Comparison of ENCODE assay signal across 8 cellular contexts in genomic region chr5:956941-957729, GRCh38. TPM values are rescaled to one million over a fixed set of nuclear protein-coding genes. Genes with fewer than 3 reads are reported as not detected.
DNase-seq lines count a peak whose midpoint lies in the region; ATAC-seq, FAIRE-seq and TF ChIP-seq lines count a peak whose summit lies in the region.

No MANE protein-coding gene starts in this region.

- H3K27me3 ChIP-seq in GM06990 (replicated peaks; ENCODE audit: control insufficient read depth, insufficient read depth, low read length) (no peaks in the 10 kb centered on the region; the same call in 1 of the 2 replicates), adrenal gland (no peaks in the 10 kb centered on the region)

- FAIRE-seq in kidney (lab: Jason Lieb, UNC) = no peak

- no peak overlapping the region for H3K4me3 ChIP-seq in GM06990 (replicated peaks; ENCODE audit: low read depth, low read length)
- H3K4me3 ChIP-seq in adrenal gland = no peak overlapping the region
- no peak overlapping the region for H3K4me3 ChIP-seq in kidney (ENCODE audit: low read length in 2 of 2)

- DNase-seq in GM06990 (ENCODE audit: extremely low read depth, insufficient read length) (peak; percentile 37), LHCN-M2 (ENCODE audit: low read depth) (peak; percentile 95), adrenal gland (peak in 2 of 7 donors; percentile 14 to 59), kidney (peak; percentile 74), middle frontal gyrus (ENCODE audit: extremely low spot score, low spot score) (no peak), NCI-H2171 treated with DMSO at 0.1 percent for 48 hours (lab: John Stamatoyannopoulos, UW) (no peak)
- DNase-seq in stimulated activated effector memory CD8-positive, alpha-beta T cell treated with anti-CD3 and anti-CD28 coated beads, Interleukin-12 subunit alpha, Interleukin-12 subunit beta, amount 100 ng/mL, for 72 hours (ENCODE audit: low spot score in 2 of 2) = peak; percentile 28 to 66

- TF ChIP-seq CTCF in GM06990 (IDR thresholded peaks at IDR 0.05; ENCODE audit: insufficient read depth, low read length, poor library complexity, severe bottlenecking) = peak; percentile 46
- TF ChIP-seq CTCF in adrenal gland (IDR thresholded peaks at IDR 0.05) = peak in 1 of 6 experiments; percentile 5
- TF ChIP-seq CTCF in kidney (IDR thresholded peaks at IDR 0.05; ENCODE audit: borderline replicate concordance, extremely low read depth, insufficient read depth) = no peak

- H3K36me3 Mint-ChIP-seq in stimulated activated effector memory CD8-positive, alpha-beta T cell treated with anti-CD3 and anti-CD28 coated beads, Interleukin-12 subunit alpha, Interleukin-12 subunit beta, amount 100 ng/mL, for 72 hours = no peaks in the 10 kb centered on the region

- H3K4me1 ChIP-seq in adrenal gland (replicated peaks in 1 of 2) = no peaks in the 10 kb centered on the region
- peaks cover 7 to 18% of the 10 kb centered on the region in 2 donors for H3K4me1 ChIP-seq in kidney (ENCODE audit: control insufficient read depth in 1 of 2, insufficient read depth in 1 of 2, low read depth in 1 of 2, low read length in 2 of 2)

- H3K4me1 Mint-ChIP-seq in stimulated activated effector memory CD8-positive, alpha-beta T cell treated with anti-CD3 and anti-CD28 coated beads, Interleukin-12 subunit alpha, Interleukin-12 subunit beta, amount 100 ng/mL, for 72 hours = peaks cover 36% of the 10 kb centered on the region

- peak overlapping the region in 4 of 5 donors; percentile 27 to 84 (median 44) for H3K27ac ChIP-seq in adrenal gland
- no peak overlapping the region for H3K27ac ChIP-seq in kidney (ENCODE audit: low read depth in 2 of 2, low read length in 2 of 2)

- ATAC-seq in GM21619 (IDR thresholded peaks at IDR 0.05; ENCODE audit: unreplicated experiment) = peak; percentile 76
- peak; percentile 87 for ATAC-seq in stimulated activated effector memory CD8-positive, alpha-beta T cell treated with anti-CD3 and anti-CD28 coated beads, Interleukin-12 subunit alpha, Interleukin-12 subunit beta, amount 100 ng/mL, for 72 hours

- H3K4me3 Mint-ChIP-seq in stimulated activated effector memory CD8-positive, alpha-beta T cell treated with anti-CD3 and anti-CD28 coated beads, Interleukin-12 subunit alpha, Interleukin-12 subunit beta, amount 100 ng/mL, for 72 hours = peak overlapping the region; percentile 36

- TF ChIP-seq POLR2A in adrenal gland (IDR thresholded peaks at IDR 0.05) = no peak

- peak overlapping the region; percentile 40 for H3K27ac Mint-ChIP-seq in stimulated activated effector memory CD8-positive, alpha-beta T cell treated with anti-CD3 and anti-CD28 coated beads, Interleukin-12 subunit alpha, Interleukin-12 subunit beta, amount 100 ng/mL, for 72 hours

- H3K36me3 ChIP-seq in GM06990 (ENCODE audit: control insufficient read depth, insufficient read depth, low read length) (no peaks in the 10 kb centered on the region), adrenal gland (replicated peaks in 1 of 2) (no peaks in the 10 kb centered on the region), kidney (ENCODE audit: control insufficient read depth in 1 of 2, insufficient read depth in 2 of 2, low read length in 2 of 2) (no peaks in the 10 kb centered on the region)

- no peaks in the 10 kb centered on the region for H3K9me3 Mint-ChIP-seq in stimulated activated effector memory CD8-positive, alpha-beta T cell treated with anti-CD3 and anti-CD28 coated beads, Interleukin-12 subunit alpha, Interleukin-12 subunit beta, amount 100 ng/mL, for 72 hours

- 45 to 55% (median 53%) methylated on average over 15 to 25 of the region's 25 CpGs for WGBS in adrenal gland, 4 donors

- no peaks in the 10 kb centered on the region for H3K9me3 ChIP-seq in adrenal gland (replicated peaks in 1 of 3)
- no peaks in the 10 kb centered on the region for H3K9me3 ChIP-seq in kidney (ENCODE audit: control insufficient read depth in 1 of 2, low read length in 2 of 2)

- H3K9ac ChIP-seq in kidney (ENCODE audit: low read length in 2 of 2) = no peak overlapping the region

- intact Hi-C loops in adrenal gland (cut with DNase I) (no loop called here), kidney (cut with DNase I) (no loop called here)

RNA-seq across cellular contexts. Expression of gene NKD2, which starts 51.5 kb away (rescaled TPM):
- total RNA-seq in LHCN-M2 (2014; rRNA removed) = not detected in 2 replicates
- not detected for polyA plus RNA-seq in LHCN-M2 (2012)
- total RNA-seq in adrenal gland = 10 to 100 TPM in 4 of 8 donors, 1 to 10 TPM in 4; 5.9 to 25.5 (median 10.8) TPM
- 10 to 100 TPM in 2 of 3 donors, under 1 TPM in 1; 0.92 to 32.8 (median 18.1) TPM for polyA plus RNA-seq in adrenal gland
- total RNA-seq in kidney = 14.1 TPM
- polyA plus RNA-seq in kidney (ENCODE audit: insufficient read depth, low read depth, low replicate concordance) = 7.9 TPM

Comparison
In these comparisons a context has a peak if more than half of its experiments do, and no peak if none do; other contexts are left out.
1. DNase-seq: peak in GM06990 (single experiment), LHCN-M2 (single experiment), kidney (single experiment) and stimulated activated effector memory CD8-positive, alpha-beta T cell treated with anti-CD3 and anti-CD28 coated beads, Interleukin-12 subunit alpha, Interleukin-12 subunit beta, amount 100 ng/mL, for 72 hours (2 of 2); none in middle frontal gyrus (single experiment) and NCI-H2171 treated with DMSO at 0.1 percent for 48 hours (single experiment).
2. H3K27ac ChIP-seq: peak in adrenal gland (4 of 5); none in kidney (0 of 2).